Comparison of ENCODE assay signal across 14 cellular contexts in the genomic region with DNA sequence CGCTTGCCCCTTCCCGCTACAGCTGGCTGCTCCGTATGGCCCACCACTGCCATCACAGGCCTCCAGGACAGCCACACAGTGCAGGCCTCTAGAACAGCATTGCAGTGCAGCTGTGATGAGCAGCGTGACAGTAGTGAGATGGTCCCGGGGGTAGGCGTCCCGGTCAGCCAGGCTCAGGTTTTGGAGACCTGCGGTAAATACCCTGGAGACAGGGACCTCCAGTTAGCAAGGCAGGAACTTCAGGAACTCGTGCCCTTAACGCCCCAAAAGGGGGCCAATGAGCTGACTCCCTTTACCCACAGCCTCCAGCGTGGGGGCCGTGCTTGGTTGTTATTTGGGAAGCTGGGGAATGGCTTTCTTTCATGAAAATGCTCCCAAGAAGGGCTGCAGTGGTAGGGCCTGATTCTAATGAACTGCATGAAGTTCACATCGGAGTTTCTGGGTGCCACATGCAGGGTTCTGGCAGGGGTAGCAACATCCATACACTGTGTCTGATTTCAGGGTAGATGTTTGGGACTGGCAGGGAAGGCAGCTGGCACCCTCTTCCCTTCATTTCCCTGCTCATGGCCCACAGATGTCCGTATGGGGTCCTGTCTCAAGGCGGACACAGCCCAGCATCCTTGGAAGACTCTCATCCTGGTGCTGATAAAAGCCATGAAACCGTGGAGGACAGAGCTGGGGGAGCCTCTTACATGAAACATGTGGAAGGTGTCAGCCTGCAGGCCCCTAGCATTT.
"Had no signal": no experiment of that assay in that cellular context is flagged by ENCODE, and none has a peak within 500 bp of the region (broad histone marks: within the 10 kb centered on the region; RNA-seq: fewer than 3 reads in every experiment).

No MANE protein-coding gene starts in this region.

- H3K4me2 ChIP-seq: neural progenitor cell had no signal

- H3K4me1 Mint-ChIP-seq: activated naive CD8-positive, alpha-beta T cell treated with anti-CD3 and anti-CD28 coated beads, Interleukin-2, amount 50 U/mL, for 24 hours; neural progenitor cell had no signal

- H3K79me2 ChIP-seq: parathyroid adenoma had no signal

- H3K27me3 ChIP-seq: neural progenitor cell had no signal

- H3K36me3 ChIP-seq: neural progenitor cell had no signal

- H3K9ac ChIP-seq: neural progenitor cell, parathyroid adenoma had no signal

- H2AFZ ChIP-seq: neural progenitor cell, parathyroid adenoma had no signal

- FAIRE-seq: frontal cortex had no signal

- DNase-seq: activated naive CD4-positive, alpha-beta T cell treated with anti-CD3 and anti-CD28 coated beads for 36 hours; activated naive CD8-positive, alpha-beta T cell treated with anti-CD3 and anti-CD28 coated beads, Interleukin-2, amount 50 U/mL, for 24 hours; cerebellar nuclear complex; effector memory CD8-positive, alpha-beta T cell; midbrain; stimulated activated CD4-positive, alpha-beta T cell treated with anti-CD3 and anti-CD28 coated beads, Interleukin-4, amount 100 ng/mL, for 4 hours; stimulated activated naive CD8-positive, alpha-beta T cell treated with anti-CD3 and anti-CD28 coated beads, Interleukin-15, Interleukin-2, amounts not matched to agents 100 U/mL and 50 U/mL, for 24 hours; trophoblast cell had no signal

- H3K4me3 Mint-ChIP-seq: activated naive CD4-positive, alpha-beta T cell treated with anti-CD3 and anti-CD28 coated beads for 36 hours; activated naive CD8-positive, alpha-beta T cell treated with anti-CD3 and anti-CD28 coated beads, Interleukin-2, amount 50 U/mL, for 24 hours; dendritic cell treated with granulocyte-macrophage colony-stimulating factor and Interleukin-4, amounts not matched to agents 40 ng/mL and 50 ng/mL, for 4 days; effector memory CD8-positive, alpha-beta T cell; neural progenitor cell had no signal

- H3K27me3 Mint-ChIP-seq: activated naive CD8-positive, alpha-beta T cell treated with anti-CD3 and anti-CD28 coated beads, Interleukin-2, amount 50 U/mL, for 24 hours had no signal

- H3K4me1 ChIP-seq: neural progenitor cell, parathyroid adenoma had no signal

- H3K36me3 Mint-ChIP-seq: neural progenitor cell had no signal

- H3K27ac Mint-ChIP-seq: activated naive CD4-positive, alpha-beta T cell treated with anti-CD3 and anti-CD28 coated beads for 36 hours; activated naive CD8-positive, alpha-beta T cell treated with anti-CD3 and anti-CD28 coated beads, Interleukin-2, amount 50 U/mL, for 24 hours; dendritic cell treated with granulocyte-macrophage colony-stimulating factor and Interleukin-4, amounts not matched to agents 40 ng/mL and 50 ng/mL, for 4 days; effector memory CD8-positive, alpha-beta T cell; neural progenitor cell had no signal

- H3K4me3 ChIP-seq: lung, neural progenitor cell had no signal

- H3K9me3 Mint-ChIP-seq: activated naive CD4-positive, alpha-beta T cell treated with anti-CD3 and anti-CD28 coated beads for 36 hours; activated naive CD8-positive, alpha-beta T cell treated with anti-CD3 and anti-CD28 coated beads, Interleukin-2, amount 50 U/mL, for 24 hours; dendritic cell treated with granulocyte-macrophage colony-stimulating factor and Interleukin-4, amounts not matched to agents 40 ng/mL and 50 ng/mL, for 4 days; effector memory CD8-positive, alpha-beta T cell; neural progenitor cell had no signal

- ATAC-seq: activated naive CD8-positive, alpha-beta T cell treated with anti-CD3 and anti-CD28 coated beads, Interleukin-2, amount 50 U/mL, for 24 hours; effector memory CD8-positive, alpha-beta T cell; stimulated activated naive CD8-positive, alpha-beta T cell treated with anti-CD3 and anti-CD28 coated beads, Interleukin-15, Interleukin-2, amounts not matched to agents 100 U/mL and 50 U/mL, for 24 hours had no signal

- H3K27ac ChIP-seq: epithelial cell of prostate, neural progenitor cell, parathyroid adenoma had no signal
